1 cellular context compared by ENCODE assay signal in the genomic region with DNA sequence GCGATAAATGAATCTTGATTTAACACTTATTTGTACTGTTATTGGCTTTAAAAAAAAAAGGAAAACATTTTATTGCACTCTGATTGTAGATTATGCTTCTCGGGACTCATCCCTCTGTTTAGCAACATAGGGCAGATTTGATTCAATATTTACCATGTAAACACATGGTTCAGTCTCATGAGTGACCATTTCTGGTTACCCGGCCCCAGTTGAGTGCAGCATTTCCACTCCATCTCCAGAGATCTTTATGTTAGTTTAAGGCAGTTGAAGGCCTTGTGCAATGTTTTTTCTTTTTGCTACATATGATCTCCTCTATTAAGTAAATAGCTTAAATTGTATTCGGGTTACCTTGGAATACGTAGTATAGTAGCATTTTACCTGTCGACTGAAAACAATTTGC.
TF ChIP-seq lines count a peak whose summit lies in the region.

No MANE protein-coding gene starts in this region.

TF ChIP-seq in HepG2, 621 proteins besides CTCF, POLR2A, EP300 and RAD21 (continued from another document and continues in another):
- TF ChIP-seq, protein P1, sequence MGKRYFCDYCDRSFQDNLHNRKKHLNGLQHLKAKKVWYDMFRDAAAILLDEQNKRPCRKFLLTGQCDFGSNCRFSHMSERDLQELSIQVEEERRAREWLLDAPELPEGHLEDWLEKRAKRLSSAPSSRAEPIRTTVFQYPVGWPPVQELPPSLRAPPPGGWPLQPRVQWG (CRISPR knock-in tag; IDR thresholded peaks at IDR 0.05; ENCODE audit: borderline replicate concordance, low read depth), result no peak
- TF ChIP-seq KDM6A (CRISPR knock-in tag; IDR thresholded peaks at IDR 0.05; ENCODE audit: low read depth) (no peak), SUZ12 (IDR thresholded peaks at IDR 0.05; ENCODE audit: low read depth, low read length) (no peak), ZNF709 (CRISPR knock-in tag; IDR thresholded peaks at IDR 0.05) (no peak), CBX1 (IDR thresholded peaks at IDR 0.05; ENCODE audit: low read depth) (no peak), EEA1 (CRISPR knock-in tag; IDR thresholded peaks at IDR 0.05; ENCODE audit: borderline replicate concordance) (no peak), MTA3 (CRISPR knock-in tag; IDR thresholded peaks at IDR 0.05) (no peak), BORCS8-MEF2B (CRISPR knock-in tag; IDR thresholded peaks at IDR 0.05) (no peak), FOXM1 (CRISPR knock-in tag; IDR thresholded peaks at IDR 0.05) (no peak), NCOA5 (CRISPR knock-in tag; IDR thresholded peaks at IDR 0.05) (no peak), CENPT (CRISPR knock-in tag; IDR thresholded peaks at IDR 0.05; ENCODE audit: low read depth) (no peak), ARID2 (CRISPR knock-in tag; IDR thresholded peaks at IDR 0.05; ENCODE audit: borderline replicate concordance) (no peak), FOXO1 (CRISPR knock-in tag; IDR thresholded peaks at IDR 0.05) (no peak; the same call in 1 of the 2 replicates), HOXA7 (CRISPR knock-in tag; IDR thresholded peaks at IDR 0.05) (no peak), CCDC6 (CRISPR knock-in tag; IDR thresholded peaks at IDR 0.05) (no peak), RBAK (CRISPR knock-in tag; IDR thresholded peaks at IDR 0.05) (no peak), ZFP36L1 (CRISPR knock-in tag; IDR thresholded peaks at IDR 0.05) (no peak), MYNN (CRISPR knock-in tag; IDR thresholded peaks at IDR 0.05; ENCODE audit: low read depth) (no peak), FOXA3 (CRISPR knock-in tag; IDR thresholded peaks at IDR 0.05) (peak; percentile 93), ZNF850 (CRISPR knock-in tag; conservative IDR thresholded peaks at IDR 0.05) (no peak), KDM2A (CRISPR knock-in tag; IDR thresholded peaks at IDR 0.05; ENCODE audit: borderline replicate concordance, low read depth) (no peak), NCOR1 (IDR thresholded peaks at IDR 0.05; ENCODE audit: borderline replicate concordance, low read length) (no peak), FOXA1 (IDR thresholded peaks at IDR 0.05) (peak; percentile 66), FOXA1 (CRISPR knock-in tag; IDR thresholded peaks at IDR 0.05) (peak; percentile 85), ZNF549 (CRISPR knock-in tag; IDR thresholded peaks at IDR 0.05) (no peak), SP2 (CRISPR knock-in tag; IDR thresholded peaks at IDR 0.05) (no peak), TMF1 (CRISPR knock-in tag; IDR thresholded peaks at IDR 0.05; ENCODE audit: low read depth) (no peak), NFE2 (CRISPR knock-in tag; IDR thresholded peaks at IDR 0.05) (no peak), CREB1 (IDR thresholded peaks at IDR 0.05) (no peak), CREB1 (CRISPR knock-in tag; IDR thresholded peaks at IDR 0.05) (no peak), HDAC6 (IDR thresholded peaks at IDR 0.05; ENCODE audit: low read depth, low read length) (no peak), ZNF616 (CRISPR knock-in tag; IDR thresholded peaks at IDR 0.05; ENCODE audit: low read depth) (no peak), SIN3B (IDR thresholded peaks at IDR 0.05; ENCODE audit: low read length) (no peak), HMG20A (CRISPR knock-in tag; IDR thresholded peaks at IDR 0.05; ENCODE audit: borderline replicate concordance) (peak; percentile 72; the same call in 1 of the 2 replicates), PHB2 (IDR thresholded peaks at IDR 0.05; ENCODE audit: partially characterized antibody) (no peak), ZNF558 (CRISPR knock-in tag; IDR thresholded peaks at IDR 0.05; ENCODE audit: borderline replicate concordance) (no peak)
- TF ChIP-seq, protein P2, sequence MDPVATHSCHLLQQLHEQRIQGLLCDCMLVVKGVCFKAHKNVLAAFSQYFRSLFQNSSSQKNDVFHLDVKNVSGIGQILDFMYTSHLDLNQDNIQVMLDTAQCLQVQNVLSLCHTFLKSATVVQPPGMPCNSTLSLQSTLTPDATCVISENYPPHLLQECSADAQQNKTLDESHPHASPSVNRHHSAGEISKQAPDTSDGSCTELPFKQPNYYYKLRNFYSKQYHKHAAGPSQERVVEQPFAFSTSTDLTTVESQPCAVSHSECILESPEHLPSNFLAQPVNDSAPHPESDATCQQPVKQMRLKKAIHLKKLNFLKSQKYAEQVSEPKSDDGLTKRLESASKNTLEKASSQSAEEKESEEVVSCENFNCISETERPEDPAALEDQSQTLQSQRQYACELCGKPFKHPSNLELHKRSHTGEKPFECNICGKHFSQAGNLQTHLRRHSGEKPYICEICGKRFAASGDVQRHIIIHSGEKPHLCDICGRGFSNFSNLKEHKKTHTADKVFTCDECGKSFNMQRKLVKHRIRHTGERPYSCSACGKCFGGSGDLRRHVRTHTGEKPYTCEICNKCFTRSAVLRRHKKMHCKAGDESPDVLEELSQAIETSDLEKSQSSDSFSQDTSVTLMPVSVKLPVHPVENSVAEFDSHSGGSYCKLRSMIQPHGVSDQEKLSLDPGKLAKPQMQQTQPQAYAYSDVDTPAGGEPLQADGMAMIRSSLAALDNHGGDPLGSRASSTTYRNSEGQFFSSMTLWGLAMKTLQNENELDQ (CRISPR knock-in tag; IDR thresholded peaks at IDR 0.05; ENCODE audit: borderline replicate concordance), result no peak
- TF ChIP-seq, protein P3, sequence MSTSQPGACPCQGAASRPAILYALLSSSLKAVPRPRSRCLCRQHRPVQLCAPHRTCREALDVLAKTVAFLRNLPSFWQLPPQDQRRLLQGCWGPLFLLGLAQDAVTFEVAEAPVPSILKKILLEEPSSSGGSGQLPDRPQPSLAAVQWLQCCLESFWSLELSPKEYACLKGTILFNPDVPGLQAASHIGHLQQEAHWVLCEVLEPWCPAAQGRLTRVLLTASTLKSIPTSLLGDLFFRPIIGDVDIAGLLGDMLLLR (CRISPR knock-in tag; IDR thresholded peaks at IDR 0.05), result no peak
- TF ChIP-seq, protein P4, sequence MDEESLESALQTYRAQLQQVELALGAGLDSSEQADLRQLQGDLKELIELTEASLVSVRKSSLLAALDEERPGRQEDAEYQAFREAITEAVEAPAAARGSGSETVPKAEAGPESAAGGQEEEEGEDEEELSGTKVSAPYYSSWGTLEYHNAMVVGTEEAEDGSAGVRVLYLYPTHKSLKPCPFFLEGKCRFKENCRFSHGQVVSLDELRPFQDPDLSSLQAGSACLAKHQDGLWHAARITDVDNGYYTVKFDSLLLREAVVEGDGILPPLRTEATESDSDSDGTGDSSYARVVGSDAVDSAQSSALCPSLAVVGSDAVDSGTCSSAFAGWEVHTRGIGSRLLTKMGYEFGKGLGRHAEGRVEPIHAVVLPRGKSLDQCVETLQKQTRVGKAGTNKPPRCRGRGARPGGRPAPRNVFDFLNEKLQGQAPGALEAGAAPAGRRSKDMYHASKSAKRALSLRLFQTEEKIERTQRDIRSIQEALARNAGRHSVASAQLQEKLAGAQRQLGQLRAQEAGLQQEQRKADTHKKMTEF (CRISPR knock-in tag; IDR thresholded peaks at IDR 0.05), result peak; percentile 50; the same call in 1 of the 2 replicates
- TF ChIP-seq, protein P5, sequence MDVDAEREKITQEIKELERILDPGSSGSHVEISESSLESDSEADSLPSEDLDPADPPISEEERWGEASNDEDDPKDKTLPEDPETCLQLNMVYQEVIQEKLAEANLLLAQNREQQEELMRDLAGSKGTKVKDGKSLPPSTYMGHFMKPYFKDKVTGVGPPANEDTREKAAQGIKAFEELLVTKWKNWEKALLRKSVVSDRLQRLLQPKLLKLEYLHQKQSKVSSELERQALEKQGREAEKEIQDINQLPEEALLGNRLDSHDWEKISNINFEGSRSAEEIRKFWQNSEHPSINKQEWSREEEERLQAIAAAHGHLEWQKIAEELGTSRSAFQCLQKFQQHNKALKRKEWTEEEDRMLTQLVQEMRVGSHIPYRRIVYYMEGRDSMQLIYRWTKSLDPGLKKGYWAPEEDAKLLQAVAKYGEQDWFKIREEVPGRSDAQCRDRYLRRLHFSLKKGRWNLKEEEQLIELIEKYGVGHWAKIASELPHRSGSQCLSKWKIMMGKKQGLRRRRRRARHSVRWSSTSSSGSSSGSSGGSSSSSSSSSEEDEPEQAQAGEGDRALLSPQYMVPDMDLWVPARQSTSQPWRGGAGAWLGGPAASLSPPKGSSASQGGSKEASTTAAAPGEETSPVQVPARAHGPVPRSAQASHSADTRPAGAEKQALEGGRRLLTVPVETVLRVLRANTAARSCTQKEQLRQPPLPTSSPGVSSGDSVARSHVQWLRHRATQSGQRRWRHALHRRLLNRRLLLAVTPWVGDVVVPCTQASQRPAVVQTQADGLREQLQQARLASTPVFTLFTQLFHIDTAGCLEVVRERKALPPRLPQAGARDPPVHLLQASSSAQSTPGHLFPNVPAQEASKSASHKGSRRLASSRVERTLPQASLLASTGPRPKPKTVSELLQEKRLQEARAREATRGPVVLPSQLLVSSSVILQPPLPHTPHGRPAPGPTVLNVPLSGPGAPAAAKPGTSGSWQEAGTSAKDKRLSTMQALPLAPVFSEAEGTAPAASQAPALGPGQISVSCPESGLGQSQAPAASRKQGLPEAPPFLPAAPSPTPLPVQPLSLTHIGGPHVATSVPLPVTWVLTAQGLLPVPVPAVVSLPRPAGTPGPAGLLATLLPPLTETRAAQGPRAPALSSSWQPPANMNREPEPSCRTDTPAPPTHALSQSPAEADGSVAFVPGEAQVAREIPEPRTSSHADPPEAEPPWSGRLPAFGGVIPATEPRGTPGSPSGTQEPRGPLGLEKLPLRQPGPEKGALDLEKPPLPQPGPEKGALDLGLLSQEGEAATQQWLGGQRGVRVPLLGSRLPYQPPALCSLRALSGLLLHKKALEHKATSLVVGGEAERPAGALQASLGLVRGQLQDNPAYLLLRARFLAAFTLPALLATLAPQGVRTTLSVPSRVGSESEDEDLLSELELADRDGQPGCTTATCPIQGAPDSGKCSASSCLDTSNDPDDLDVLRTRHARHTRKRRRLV (CRISPR knock-in tag; IDR thresholded peaks at IDR 0.05), result no peak
- TF ChIP-seq, protein P6, sequence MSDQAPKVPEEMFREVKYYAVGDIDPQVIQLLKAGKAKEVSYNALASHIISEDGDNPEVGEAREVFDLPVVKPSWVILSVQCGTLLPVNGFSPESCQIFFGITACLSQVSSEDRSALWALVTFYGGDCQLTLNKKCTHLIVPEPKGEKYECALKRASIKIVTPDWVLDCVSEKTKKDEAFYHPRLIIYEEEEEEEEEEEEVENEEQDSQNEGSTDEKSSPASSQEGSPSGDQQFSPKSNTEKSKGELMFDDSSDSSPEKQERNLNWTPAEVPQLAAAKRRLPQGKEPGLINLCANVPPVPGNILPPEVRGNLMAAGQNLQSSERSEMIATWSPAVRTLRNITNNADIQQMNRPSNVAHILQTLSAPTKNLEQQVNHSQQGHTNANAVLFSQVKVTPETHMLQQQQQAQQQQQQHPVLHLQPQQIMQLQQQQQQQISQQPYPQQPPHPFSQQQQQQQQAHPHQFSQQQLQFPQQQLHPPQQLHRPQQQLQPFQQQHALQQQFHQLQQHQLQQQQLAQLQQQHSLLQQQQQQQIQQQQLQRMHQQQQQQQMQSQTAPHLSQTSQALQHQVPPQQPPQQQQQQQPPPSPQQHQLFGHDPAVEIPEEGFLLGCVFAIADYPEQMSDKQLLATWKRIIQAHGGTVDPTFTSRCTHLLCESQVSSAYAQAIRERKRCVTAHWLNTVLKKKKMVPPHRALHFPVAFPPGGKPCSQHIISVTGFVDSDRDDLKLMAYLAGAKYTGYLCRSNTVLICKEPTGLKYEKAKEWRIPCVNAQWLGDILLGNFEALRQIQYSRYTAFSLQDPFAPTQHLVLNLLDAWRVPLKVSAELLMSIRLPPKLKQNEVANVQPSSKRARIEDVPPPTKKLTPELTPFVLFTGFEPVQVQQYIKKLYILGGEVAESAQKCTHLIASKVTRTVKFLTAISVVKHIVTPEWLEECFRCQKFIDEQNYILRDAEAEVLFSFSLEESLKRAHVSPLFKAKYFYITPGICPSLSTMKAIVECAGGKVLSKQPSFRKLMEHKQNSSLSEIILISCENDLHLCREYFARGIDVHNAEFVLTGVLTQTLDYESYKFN (CRISPR knock-in tag; conservative IDR thresholded peaks at IDR 0.05), result peak; percentile 43; the same call in 1 of the 2 replicates
- TF ChIP-seq, protein P7, sequence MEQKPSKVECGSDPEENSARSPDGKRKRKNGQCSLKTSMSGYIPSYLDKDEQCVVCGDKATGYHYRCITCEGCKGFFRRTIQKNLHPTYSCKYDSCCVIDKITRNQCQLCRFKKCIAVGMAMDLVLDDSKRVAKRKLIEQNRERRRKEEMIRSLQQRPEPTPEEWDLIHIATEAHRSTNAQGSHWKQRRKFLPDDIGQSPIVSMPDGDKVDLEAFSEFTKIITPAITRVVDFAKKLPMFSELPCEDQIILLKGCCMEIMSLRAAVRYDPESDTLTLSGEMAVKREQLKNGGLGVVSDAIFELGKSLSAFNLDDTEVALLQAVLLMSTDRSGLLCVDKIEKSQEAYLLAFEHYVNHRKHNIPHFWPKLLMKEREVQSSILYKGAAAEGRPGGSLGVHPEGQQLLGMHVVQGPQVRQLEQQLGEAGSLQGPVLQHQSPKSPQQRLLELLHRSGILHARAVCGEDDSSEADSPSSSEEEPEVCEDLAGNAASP (CRISPR knock-in tag; IDR thresholded peaks at IDR 0.05; ENCODE audit: borderline replicate concordance), result peak; percentile 10; the same call in 1 of the 2 replicates
- TF ChIP-seq, protein P8, sequence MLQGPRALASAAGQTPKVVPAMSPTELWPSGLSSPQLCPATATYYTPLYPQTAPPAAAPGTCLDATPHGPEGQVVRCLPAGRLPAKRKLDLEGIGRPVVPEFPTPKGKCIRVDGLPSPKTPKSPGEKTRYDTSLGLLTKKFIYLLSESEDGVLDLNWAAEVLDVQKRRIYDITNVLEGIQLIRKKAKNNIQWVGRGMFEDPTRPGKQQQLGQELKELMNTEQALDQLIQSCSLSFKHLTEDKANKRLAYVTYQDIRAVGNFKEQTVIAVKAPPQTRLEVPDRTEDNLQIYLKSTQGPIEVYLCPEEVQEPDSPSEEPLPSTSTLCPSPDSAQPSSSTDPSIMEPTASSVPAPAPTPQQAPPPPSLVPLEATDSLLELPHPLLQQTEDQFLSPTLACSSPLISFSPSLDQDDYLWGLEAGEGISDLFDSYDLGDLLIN (CRISPR knock-in tag; IDR thresholded peaks at IDR 0.05; ENCODE audit: borderline replicate concordance), result no peak
- TF ChIP-seq, protein P9, sequence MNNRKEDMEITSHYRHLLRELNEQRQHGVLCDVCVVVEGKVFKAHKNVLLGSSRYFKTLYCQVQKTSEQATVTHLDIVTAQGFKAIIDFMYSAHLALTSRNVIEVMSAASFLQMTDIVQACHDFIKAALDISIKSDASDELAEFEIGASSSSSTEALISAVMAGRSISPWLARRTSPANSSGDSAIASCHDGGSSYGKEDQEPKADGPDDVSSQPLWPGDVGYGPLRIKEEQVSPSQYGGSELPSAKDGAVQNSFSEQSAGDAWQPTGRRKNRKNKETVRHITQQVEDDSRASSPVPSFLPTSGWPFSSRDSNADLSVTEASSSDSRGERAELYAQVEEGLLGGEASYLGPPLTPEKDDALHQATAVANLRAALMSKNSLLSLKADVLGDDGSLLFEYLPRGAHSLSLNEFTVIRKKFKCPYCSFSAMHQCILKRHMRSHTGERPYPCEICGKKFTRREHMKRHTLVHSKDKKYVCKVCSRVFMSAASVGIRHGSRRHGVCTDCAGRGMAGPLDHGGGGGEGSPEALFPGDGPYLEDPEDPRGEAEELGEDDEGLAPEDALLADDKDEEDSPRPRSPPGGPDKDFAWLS (CRISPR knock-in tag; IDR thresholded peaks at IDR 0.05; ENCODE audit: borderline replicate concordance), result no peak
- TF ChIP-seq, protein P10, sequence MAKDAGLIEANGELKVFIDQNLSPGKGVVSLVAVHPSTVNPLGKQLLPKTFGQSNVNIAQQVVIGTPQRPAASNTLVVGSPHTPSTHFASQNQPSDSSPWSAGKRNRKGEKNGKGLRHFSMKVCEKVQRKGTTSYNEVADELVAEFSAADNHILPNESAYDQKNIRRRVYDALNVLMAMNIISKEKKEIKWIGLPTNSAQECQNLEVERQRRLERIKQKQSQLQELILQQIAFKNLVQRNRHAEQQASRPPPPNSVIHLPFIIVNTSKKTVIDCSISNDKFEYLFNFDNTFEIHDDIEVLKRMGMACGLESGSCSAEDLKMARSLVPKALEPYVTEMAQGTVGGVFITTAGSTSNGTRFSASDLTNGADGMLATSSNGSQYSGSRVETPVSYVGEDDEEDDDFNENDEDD (CRISPR knock-in tag; IDR thresholded peaks at IDR 0.05; ENCODE audit: borderline replicate concordance), result no peak
